11 cellular contexts compared by ENCODE assay signal in genomic region chr6:143744593-143745151, GRCh38.
DNase-seq lines count a peak whose midpoint lies in the region; ATAC-seq and TF ChIP-seq lines count a peak whose summit lies in the region.
"Had no signal": no experiment of that assay in that cellular context is flagged by ENCODE, and none has a peak within 500 bp of the region (broad histone marks: within the 10 kb centered on the region; RNA-seq: fewer than 3 reads in every experiment).

No MANE protein-coding gene starts in this region.

- H3K27ac ChIP-seq in CD4-positive, alpha-beta memory T cell (ENCODE audit: low read depth, low read length), result no peak overlapping the region

- no peak overlapping the region for H3K4me3 ChIP-seq in CD4-positive, alpha-beta memory T cell (ENCODE audit: low read length in 2 of 2)
- no peak overlapping the region for H3K4me3 ChIP-seq in fibroblast of mammary gland (ENCODE audit: control insufficient read depth, low read depth, low read length)
- H3K4me3 ChIP-seq in HAP-1, result no peak overlapping the region
- H3K4me3 ChIP-seq: K562 had no signal

- in situ Hi-C loops in HAP-1 (cut with MboI; ENCODE audit: low sequenced_read_pairs), result no loop called here

- no peaks in the 10 kb centered on the region for H3K36me3 ChIP-seq in CD4-positive, alpha-beta memory T cell (ENCODE audit: insufficient read depth, low read length)
- no peaks in the 10 kb centered on the region for H3K36me3 ChIP-seq in HAP-1 (replicated peaks)

- peaks cover 10 to 37% of the 10 kb centered on the region in 2 donors for H3K36me3 Mint-ChIP-seq in CD4-positive, alpha-beta memory T cell
- no peaks in the 10 kb centered on the region for H3K36me3 Mint-ChIP-seq in neural crest cell (ENCODE audit: low read depth)
- H3K36me3 Mint-ChIP-seq in immature natural killer cell, result no peaks in the 10 kb centered on the region

- H3K27ac Mint-ChIP-seq in CD4-positive, alpha-beta memory T cell, result peak overlapping the region in 4 of 7 donors; percentile 3 to 88 (median 36)
- no peak overlapping the region for H3K27ac Mint-ChIP-seq in neural crest cell (ENCODE audit: unreplicated experiment)
- no peak overlapping the region for H3K27ac Mint-ChIP-seq in immature natural killer cell
- H3K27ac Mint-ChIP-seq: memory B cell had no signal

- TF ChIP-seq CTCF in fibroblast of mammary gland (conservative IDR thresholded peaks at IDR 0.05; ENCODE audit: control insufficient read depth, insufficient read depth, low read depth, low read length) (no peak), neural crest cell (conservative IDR thresholded peaks at IDR 0.05) (no peak)

- intact Hi-C loops in CD4-positive, alpha-beta memory T cell (cut with micrococcal nuclease), result no loop called here

- peaks cover 6 to 26% (median 16%) of the 10 kb centered on the region in 4 donors for H3K4me1 Mint-ChIP-seq in CD4-positive, alpha-beta memory T cell
- H3K4me1 Mint-ChIP-seq in neural crest cell (peaks cover 42% of the 10 kb centered on the region), immature natural killer cell (no peaks in the 10 kb centered on the region)
- H3K4me1 Mint-ChIP-seq: memory B cell had no signal

- H3K9me3 ChIP-seq in CD4-positive, alpha-beta memory T cell (ENCODE audit: control insufficient read depth in 1 of 2, low read length in 2 of 2), result no peaks in the 10 kb centered on the region
- no peaks in the 10 kb centered on the region for H3K9me3 ChIP-seq in HAP-1

- H3K27me3 ChIP-seq in CD4-positive, alpha-beta memory T cell (ENCODE audit: insufficient read depth, low read length), result no peaks in the 10 kb centered on the region
- no peaks in the 10 kb centered on the region for H3K27me3 ChIP-seq in HAP-1 (ENCODE audit: low read depth)

- peak overlapping the region in 1 of 8 donors; percentile 10 for H3K4me3 Mint-ChIP-seq in CD4-positive, alpha-beta memory T cell
- H3K4me3 Mint-ChIP-seq in neural crest cell (peak overlapping the region; percentile 57), immature natural killer cell (no peak overlapping the region)
- H3K4me3 Mint-ChIP-seq: memory B cell had no signal

- no peaks in the 10 kb centered on the region for H3K4me1 ChIP-seq in CD4-positive, alpha-beta memory T cell (ENCODE audit: insufficient read depth, low read length)
- H3K4me1 ChIP-seq in HAP-1, result peaks cover 17% of the 10 kb centered on the region

- POLR2A ChIA-PET in CD4-positive, alpha-beta memory T cell (lab: Charles Lee; ENCODE audit: partially characterized antibody), result no interaction called here

- H3K27me3 Mint-ChIP-seq in CD4-positive, alpha-beta memory T cell, result no peaks in the 10 kb centered on the region
- H3K27me3 Mint-ChIP-seq in neural crest cell (ENCODE audit: low read depth), result peaks cover 9% of the 10 kb centered on the region
- H3K27me3 Mint-ChIP-seq in immature natural killer cell (ENCODE audit: low read depth in 3 of 3), result peaks cover 0 to 2% (median 0%) of the 10 kb centered on the region in 3 donors
- H3K27me3 Mint-ChIP-seq: memory B cell had no signal

- CTCF ChIA-PET in CD4-positive, alpha-beta memory T cell (lab: Charles Lee; ENCODE audit: partially characterized antibody), result no interaction called here

- DNase-seq in CD4-positive, alpha-beta memory T cell, result no peak
- peak; percentile 19 to 26 for DNase-seq in NCI-H446 (lab: John Stamatoyannopoulos, UW)
- peak; percentile 39 for DNase-seq in fibroblast of mammary gland (ENCODE audit: low read depth)
- no peak for DNase-seq in neural crest cell (ENCODE audit: low read depth, low spot score)
- DNase-seq in HAP-1 (ENCODE audit: low spot score in 2 of 2), result no peak
- DNase-seq in immature natural killer cell, result no peak
- DNase-seq: activated CD8-positive, alpha-beta memory T cell treated with anti-CD3 and anti-CD28 coated beads, Interleukin-2, amount 50 U/mL, for 48 hours had no signal

- no peaks in the 10 kb centered on the region for H3K9me3 Mint-ChIP-seq in CD4-positive, alpha-beta memory T cell
- H3K9me3 Mint-ChIP-seq in neural crest cell (no peaks in the 10 kb centered on the region), immature natural killer cell (no peaks in the 10 kb centered on the region)
- H3K9me3 Mint-ChIP-seq: memory B cell had no signal

- ATAC-seq in HG02678 (IDR thresholded peaks at IDR 0.05; ENCODE audit: unreplicated experiment) (no peak), GM18861 (IDR thresholded peaks at IDR 0.05; ENCODE audit: unreplicated experiment) (no peak)
- ATAC-seq: K562 had no signal

Comparison
In these comparisons a context has a peak if more than half of its experiments do, and no peak if none do; other contexts are left out.
1. DNase-seq: peak in NCI-H446 (2 of 2) and fibroblast of mammary gland (single experiment); none in CD4-positive, alpha-beta memory T cell (0 of 5), neural crest cell (single experiment), HAP-1 (0 of 2) and immature natural killer cell (0 of 3).
2. H3K27ac Mint-ChIP-seq: peak in CD4-positive, alpha-beta memory T cell (4 of 7); none in neural crest cell (single experiment) and immature natural killer cell (0 of 6).